In the genomic region with DNA sequence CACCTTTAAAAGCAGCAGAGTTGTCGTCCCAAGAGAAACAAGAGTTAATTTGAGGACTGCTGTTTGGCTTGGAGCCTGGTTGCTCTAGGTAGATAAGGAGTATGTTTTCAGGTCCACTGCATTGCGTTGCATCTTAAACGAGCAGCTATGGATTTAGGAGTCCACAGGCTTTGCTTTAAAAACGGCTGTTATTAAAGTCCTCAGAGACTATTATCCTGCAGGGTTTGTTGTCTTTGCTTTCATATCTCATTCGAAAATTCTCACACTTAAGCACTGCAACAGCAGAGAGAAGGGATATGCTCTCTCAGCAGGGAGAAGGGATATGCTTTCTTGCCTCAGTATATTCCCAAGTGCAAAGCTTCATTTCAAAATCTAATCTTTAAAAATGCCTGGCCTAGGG, we compare ENCODE assay signal across 28 cellular contexts.
"Had no signal": no experiment of that assay in that cellular context is flagged by ENCODE, and none has a peak within 500 bp of the region (broad histone marks: within the 10 kb centered on the region; RNA-seq: fewer than 3 reads in every experiment).

No MANE protein-coding gene starts in this region.

- H3K27me3 ChIP-seq: stomach, suprapubic skin, testis, thyroid gland, tibial artery, tibial nerve, transverse colon, upper lobe of left lung, upper lobe of right lung, uterus, vagina had no signal

- H3K4me1 Mint-ChIP-seq: stimulated activated effector memory CD8-positive, alpha-beta T cell treated with anti-CD3 and anti-CD28 coated beads, Interleukin-12 subunit alpha, Interleukin-12 subunit beta, amount 100 ng/mL, for 72 hours; stimulated activated memory B cell treated with anti-CD40 and anti-IgM and Interleukin-4, amounts not matched to agents 10 μg/mL and 1 μg/mL and 100 μg/mL, for 72 hours; stimulated activated naive B cell treated with anti-CD40 and anti-IgM and Interleukin-4, amounts not matched to agents 10 μg/mL and 1 μg/mL and 100 μg/mL, for 72 hours had no signal

- H3K27me3 Mint-ChIP-seq: stimulated activated memory B cell treated with anti-CD40 and anti-IgM and Interleukin-4, amounts not matched to agents 10 μg/mL and 1 μg/mL and 100 μg/mL, for 72 hours; stimulated activated naive CD8-positive, alpha-beta T cell treated with anti-CD3 and anti-CD28 coated beads, Interleukin-15, Interleukin-2, amounts not matched to agents 100 ng/mL and 50 ng/mL, for 24 hours; type B pancreatic cell had no signal

- H3K36me3 Mint-ChIP-seq: stimulated activated effector memory CD8-positive, alpha-beta T cell treated with anti-CD3 and anti-CD28 coated beads, Interleukin-12 subunit alpha, Interleukin-12 subunit beta, amount 100 ng/mL, for 72 hours; stimulated activated memory B cell treated with anti-CD40 and anti-IgM and Interleukin-4, amounts not matched to agents 10 μg/mL and 1 μg/mL and 100 μg/mL, for 72 hours; stimulated activated naive B cell treated with anti-CD40 and anti-IgM and Interleukin-4, amounts not matched to agents 10 μg/mL and 1 μg/mL and 100 μg/mL, for 72 hours; type B pancreatic cell had no signal

- DNase-seq: stimulated activated CD4-positive, alpha-beta T cell treated with anti-CD3 and anti-CD28 coated beads, Interleukin-2, amount 100 ng/mL, for 48 hours; stimulated activated CD4-positive, alpha-beta T cell treated with anti-CD3 and anti-CD28 coated beads, Interleukin-4, amount 100 ng/mL, for 1 hour; stimulated activated CD4-positive, alpha-beta T cell treated with anti-CD3 and anti-CD28 coated beads, Interleukin-4, amount 100 ng/mL, for 24 hours; stimulated activated CD4-positive, alpha-beta T cell treated with anti-CD3 and anti-CD28 coated beads, Interleukin-4, amount 100 ng/mL, for 4 hours; stimulated activated CD8-positive, alpha-beta memory T cell treated with anti-CD3 and anti-CD28 coated beads, Interleukin-4, amount 100 ng/mL, for 48 hours; stimulated activated naive B cell treated with anti-CD40 and anti-IgM and Interleukin-4, amounts not matched to agents 10 μg/mL and 1 μg/mL and 100 μg/mL, for 72 hours; stimulated activated naive CD4-positive, alpha-beta T cell; stimulated activated naive CD4-positive, alpha-beta T cell treated with Interleukin-2 at 50 U/mL for 16 hours; stimulated activated naive CD8-positive, alpha-beta T cell treated with anti-CD3 and anti-CD28 coated beads, Interleukin-15, Interleukin-2, amounts not matched to agents 100 U/mL and 50 U/mL, for 24 hours; stomach; substantia nigra; testis; thyroid gland; tibial artery; transverse colon; trophoblast cell; upper lobe of left lung; upper lobe of right lung; uterus had no signal

- H3K4me1 ChIP-seq: stomach, suprapubic skin, testis, thyroid gland, tibial artery, tibial nerve, transverse colon, upper lobe of left lung, upper lobe of right lung, uterus, vagina had no signal

- ATAC-seq: stimulated activated effector memory CD8-positive, alpha-beta T cell treated with anti-CD3 and anti-CD28 coated beads, Interleukin-12 subunit alpha, Interleukin-12 subunit beta, amount 100 ng/mL, for 72 hours; stimulated activated memory B cell treated with anti-CD40 and anti-IgM and Interleukin-4, amounts not matched to agents 10 μg/mL and 1 μg/mL and 100 μg/mL, for 72 hours; stimulated activated naive B cell treated with anti-CD40 and anti-IgM and Interleukin-4, amounts not matched to agents 10 μg/mL and 1 μg/mL and 100 μg/mL, for 72 hours; stimulated activated naive CD8-positive, alpha-beta T cell treated with anti-CD3 and anti-CD28 coated beads, Interleukin-15, Interleukin-2, amounts not matched to agents 100 U/mL and 50 U/mL, for 24 hours; upper lobe of right lung had no signal

- H3K9me3 ChIP-seq: stomach, suprapubic skin, testis, thoracic aorta, thyroid gland, tibial artery, tibial nerve, transverse colon, upper lobe of left lung, upper lobe of right lung, uterus, vagina had no signal

- H3K4me3 Mint-ChIP-seq: stimulated activated effector memory CD8-positive, alpha-beta T cell treated with anti-CD3 and anti-CD28 coated beads, Interleukin-12 subunit alpha, Interleukin-12 subunit beta, amount 100 ng/mL, for 72 hours; stimulated activated memory B cell treated with anti-CD40 and anti-IgM and Interleukin-4, amounts not matched to agents 10 μg/mL and 1 μg/mL and 100 μg/mL, for 72 hours; stimulated activated naive B cell treated with anti-CD40 and anti-IgM and Interleukin-4, amounts not matched to agents 10 μg/mL and 1 μg/mL and 100 μg/mL, for 72 hours; stimulated activated naive CD8-positive, alpha-beta T cell treated with anti-CD3 and anti-CD28 coated beads, Interleukin-15, Interleukin-2, amounts not matched to agents 100 ng/mL and 50 ng/mL, for 24 hours; type B pancreatic cell had no signal

- FAIRE-seq: urothelium cell line had no signal

- H3K36me3 ChIP-seq: stomach, suprapubic skin, thoracic aorta, thyroid gland, tibial artery, tibial nerve, transverse colon, upper lobe of left lung, upper lobe of right lung, uterus, vagina had no signal

- H3K27ac ChIP-seq: stomach, suprapubic skin, testis, thoracic aorta, thyroid gland, tibial artery, tibial nerve, transverse colon, upper lobe of left lung, upper lobe of right lung, uterus, vagina had no signal

- H3K9me3 Mint-ChIP-seq: stimulated activated naive CD8-positive, alpha-beta T cell treated with anti-CD3 and anti-CD28 coated beads, Interleukin-15, Interleukin-2, amounts not matched to agents 100 ng/mL and 50 ng/mL, for 24 hours had no signal

- H3K4me3 ChIP-seq: stomach, suprapubic skin, testis, thoracic aorta, thyroid gland, tibial artery, tibial nerve, transverse colon, upper lobe of left lung, upper lobe of right lung, uterus, vagina had no signal

- H3K27ac Mint-ChIP-seq: stimulated activated effector memory CD8-positive, alpha-beta T cell treated with anti-CD3 and anti-CD28 coated beads, Interleukin-12 subunit alpha, Interleukin-12 subunit beta, amount 100 ng/mL, for 72 hours; stimulated activated memory B cell treated with anti-CD40 and anti-IgM and Interleukin-4, amounts not matched to agents 10 μg/mL and 1 μg/mL and 100 μg/mL, for 72 hours; stimulated activated naive B cell treated with anti-CD40 and anti-IgM and Interleukin-4, amounts not matched to agents 10 μg/mL and 1 μg/mL and 100 μg/mL, for 72 hours; stimulated activated naive CD8-positive, alpha-beta T cell treated with anti-CD3 and anti-CD28 coated beads, Interleukin-15, Interleukin-2, amounts not matched to agents 100 ng/mL and 50 ng/mL, for 24 hours; type B pancreatic cell had no signal
